Comparison of ENCODE assay signal across 8 cellular contexts in genomic region chr9:80417211-80417773, GRCh38.
"Had no signal": no experiment of that assay in that cellular context is flagged by ENCODE, and none has a peak within 500 bp of the region (broad histone marks: within the 10 kb centered on the region; RNA-seq: fewer than 3 reads in every experiment).

No MANE protein-coding gene starts in this region.

- ATAC-seq: GM12878 had no signal

- FAIRE-seq: G401.6, GM12878, GM12891, GM12892, GM18507, GM19239 had no signal

- DNase-seq: GDM1, GF-D8 had no signal

- H3K4me3 ChIP-seq: GM12878 had no signal
